30 cellular contexts compared by ENCODE assay signal in genomic region chr2:239876948-239877289, GRCh38.
"Had no signal": no experiment of that assay in that cellular context is flagged by ENCODE, and none has a peak within 500 bp of the region (broad histone marks: within the 10 kb centered on the region; RNA-seq: fewer than 3 reads in every experiment).

No MANE protein-coding gene starts in this region.

- FAIRE-seq: colon, endometrium, endothelial cell of umbilical vein, frontal cortex, TTC549 had no signal

- ATAC-seq: activated T-cell treated with anti-CD3 and anti-CD28 coated beads, Interleukin-2, amount 50 U/mL, for 4 hours; activated T-helper 17 cell treated with anti-CD3 and anti-CD28 coated beads, Interleukin-2, amount 50 U/mL, for 72 hours; body of pancreas; effector memory CD8-positive, alpha-beta T cell had no signal

- H3K4me1 ChIP-seq: body of pancreas had no signal

- H3K4me3 ChIP-seq: body of pancreas had no signal

- H3K9me3 ChIP-seq: body of pancreas had no signal

- DNase-seq: activated CD4-positive, alpha-beta T cell treated with anti-CD3 and anti-CD28 coated beads for 1 hour; activated CD4-positive, alpha-beta T cell treated with anti-CD3 and anti-CD28 coated beads for 4 hours; activated CD4-positive, alpha-beta T cell treated with anti-CD3 and anti-CD28 coated beads, Interleukin-2, amount 10 ng/mL, durations not matched to agents 7 days and 5 days; activated CD4-positive, alpha-beta T cell treated with anti-CD3 and anti-CD28 coated beads, Interleukin-2, amount 50 U/mL, for 4 hours; activated effector memory CD4-positive, alpha-beta T cell treated with Interleukin-2 at 50 U/mL for 16 hours; activated gamma-delta T cell treated with Interleukin-2 at 50 U/mL for 16 hours; activated naive CD4-positive, alpha-beta T cell treated with anti-CD3 and anti-CD28 coated beads, Interleukin-2, amount 50 U/mL, for 16 hours; activated naive CD4-positive, alpha-beta T cell treated with Interleukin-2 at 50 U/mL for 16 hours; activated T-cell treated with anti-CD3 and anti-CD28 coated beads, Interleukin-2, amount 50 U/mL, for 4 hours; amniotic stem cell; aorta; body of pancreas; caudate nucleus; cortex of kidney; dermis blood vessel endothelial cell; effector CD4-positive, alpha-beta T cell; effector memory CD8-positive, alpha-beta T cell; foreskin fibroblast; T-helper 2 cell had no signal

- H3K4me3 Mint-ChIP-seq: activated CD4-positive, alpha-beta memory T cell treated with anti-CD3 and anti-CD28 coated beads, Interleukin-2, amount 10 ng/mL, durations not matched to agents 7 days and 5 days; activated CD4-positive, alpha-beta T cell treated with anti-CD3 and anti-CD28 coated beads, Interleukin-2, amount 10 ng/mL, durations not matched to agents 7 days and 5 days; activated naive CD8-positive, alpha-beta T cell; activated T-cell treated with anti-CD3 and anti-CD28 coated beads, Interleukin-2, amount 50 U/mL, for 4 hours; activated T-helper 17 cell treated with anti-CD3 and anti-CD28 coated beads, Interleukin-2, amount 50 U/mL, for 72 hours; effector memory CD8-positive, alpha-beta T cell; WTC11 had no signal

- H3K9me3 Mint-ChIP-seq: activated CD4-positive, alpha-beta memory T cell treated with anti-CD3 and anti-CD28 coated beads, Interleukin-2, amount 10 ng/mL, durations not matched to agents 7 days and 5 days; activated CD4-positive, alpha-beta T cell treated with anti-CD3 and anti-CD28 coated beads, Interleukin-2, amount 10 ng/mL, durations not matched to agents 7 days and 5 days; activated T-cell treated with anti-CD3 and anti-CD28 coated beads, Interleukin-2, amount 50 U/mL, for 4 hours; activated T-helper 17 cell treated with anti-CD3 and anti-CD28 coated beads, Interleukin-2, amount 50 U/mL, for 72 hours; effector memory CD8-positive, alpha-beta T cell; WTC11 had no signal

- H3K36me3 Mint-ChIP-seq: activated naive CD8-positive, alpha-beta T cell; WTC11 had no signal

- H3K27ac Mint-ChIP-seq: activated CD4-positive, alpha-beta memory T cell treated with anti-CD3 and anti-CD28 coated beads, Interleukin-2, amount 10 ng/mL, durations not matched to agents 7 days and 5 days; activated CD4-positive, alpha-beta T cell treated with anti-CD3 and anti-CD28 coated beads, Interleukin-2, amount 10 ng/mL, durations not matched to agents 7 days and 5 days; activated naive CD8-positive, alpha-beta T cell; activated T-helper 17 cell treated with anti-CD3 and anti-CD28 coated beads, Interleukin-2, amount 50 U/mL, for 72 hours; effector memory CD8-positive, alpha-beta T cell; WTC11 had no signal

- H3K27me3 ChIP-seq: body of pancreas had no signal

- H3K27ac ChIP-seq: body of pancreas, epithelial cell of prostate, VCaP had no signal
